1 cellular context compared by ENCODE assay signal in genomic region chr1:56189946-56190920, GRCh38.
TF ChIP-seq lines count a peak whose summit lies in the region.

No MANE protein-coding gene starts in this region.

TF ChIP-seq in HepG2, 621 proteins besides CTCF, POLR2A, EP300 and RAD21 (continued from another document and continues in another):
- TF ChIP-seq, protein P1, sequence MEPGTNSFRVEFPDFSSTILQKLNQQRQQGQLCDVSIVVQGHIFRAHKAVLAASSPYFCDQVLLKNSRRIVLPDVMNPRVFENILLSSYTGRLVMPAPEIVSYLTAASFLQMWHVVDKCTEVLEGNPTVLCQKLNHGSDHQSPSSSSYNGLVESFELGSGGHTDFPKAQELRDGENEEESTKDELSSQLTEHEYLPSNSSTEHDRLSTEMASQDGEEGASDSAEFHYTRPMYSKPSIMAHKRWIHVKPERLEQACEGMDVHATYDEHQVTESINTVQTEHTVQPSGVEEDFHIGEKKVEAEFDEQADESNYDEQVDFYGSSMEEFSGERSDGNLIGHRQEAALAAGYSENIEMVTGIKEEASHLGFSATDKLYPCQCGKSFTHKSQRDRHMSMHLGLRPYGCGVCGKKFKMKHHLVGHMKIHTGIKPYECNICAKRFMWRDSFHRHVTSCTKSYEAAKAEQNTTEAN (CRISPR knock-in tag; conservative IDR thresholded peaks at IDR 0.05): no peak; the same call in 1 of the 2 replicates
- TF ChIP-seq USF2 (IDR thresholded peaks at IDR 0.05; ENCODE audit: low read depth, low read length) (no peak), USF2 (CRISPR knock-in tag; IDR thresholded peaks at IDR 0.05; ENCODE audit: borderline replicate concordance) (no peak), CENPBD1 (CRISPR knock-in tag; IDR thresholded peaks at IDR 0.05; ENCODE audit: borderline replicate concordance, low read depth) (no peak), ZNF781 (CRISPR knock-in tag; IDR thresholded peaks at IDR 0.05; ENCODE audit: borderline replicate concordance, not compliant biosample characterization) (no peak), ZNF788 (CRISPR knock-in tag; IDR thresholded peaks at IDR 0.05; ENCODE audit: borderline replicate concordance) (no peak), ZNF841 (CRISPR knock-in tag; IDR thresholded peaks at IDR 0.05; ENCODE audit: borderline replicate concordance) (no peak), NFE2L2 (IDR thresholded peaks at IDR 0.05; ENCODE audit: low read length) (no peak), REPIN1 (CRISPR knock-in tag; IDR thresholded peaks at IDR 0.05; ENCODE audit: borderline replicate concordance, low read depth) (peak; percentile 89; the same call in 1 of the 2 replicates), TCF7 (IDR thresholded peaks at IDR 0.05; ENCODE audit: low read depth) (peak; percentile 98), ZSCAN29 (CRISPR knock-in tag; conservative IDR thresholded peaks at IDR 0.05) (peak; percentile 78; the same call in 1 of the 2 replicates), KLF15 (CRISPR knock-in tag; IDR thresholded peaks at IDR 0.05; ENCODE audit: borderline replicate concordance) (no peak), ZNF234 (CRISPR knock-in tag; conservative IDR thresholded peaks at IDR 0.05) (no peak), ZNF746 (CRISPR knock-in tag; IDR thresholded peaks at IDR 0.05) (peak; percentile 35; the same call in 1 of the 2 replicates), ZNF138 (CRISPR knock-in tag; IDR thresholded peaks at IDR 0.05; ENCODE audit: low read depth) (no peak), ZNF20 (CRISPR knock-in tag; IDR thresholded peaks at IDR 0.05) (no peak), BCLAF1 (IDR thresholded peaks at IDR 0.05) (no peak), ZNF317 (CRISPR knock-in tag; IDR thresholded peaks at IDR 0.05) (peak; percentile 50; the same call in 1 of the 2 replicates), KDM1A (CRISPR knock-in tag; IDR thresholded peaks at IDR 0.05) (peak; percentile 95), ZFY (CRISPR knock-in tag; IDR thresholded peaks at IDR 0.05) (peak; percentile 45), CREM (IDR thresholded peaks at IDR 0.05) (peak; percentile 96), CREM (CRISPR knock-in tag; IDR thresholded peaks at IDR 0.05) (no peak), SMYD3 (CRISPR knock-in tag; IDR thresholded peaks at IDR 0.05) (no peak), CBX5 (CRISPR knock-in tag; IDR thresholded peaks at IDR 0.05; ENCODE audit: borderline replicate concordance) (peak; percentile 94; the same call in 1 of the 2 replicates), YEATS2 (CRISPR knock-in tag; IDR thresholded peaks at IDR 0.05; ENCODE audit: borderline replicate concordance) (peak; percentile 63; the same call in 1 of the 2 replicates), KDM5A (IDR thresholded peaks at IDR 0.05; ENCODE audit: borderline replicate concordance, low read length) (no peak; the same call in 1 of the 2 replicates), PAXIP1 (CRISPR knock-in tag; conservative IDR thresholded peaks at IDR 0.05) (peak; percentile 93), PRDM10 (CRISPR knock-in tag; IDR thresholded peaks at IDR 0.05; ENCODE audit: low read depth) (peak; percentile 47), ELF3 (CRISPR knock-in tag; IDR thresholded peaks at IDR 0.05) (peak; percentile 80), TBX3 (IDR thresholded peaks at IDR 0.05; ENCODE audit: borderline replicate concordance) (peak; percentile 94), HES4 (CRISPR knock-in tag; IDR thresholded peaks at IDR 0.05; ENCODE audit: borderline replicate concordance) (no peak), ZNF776 (CRISPR knock-in tag; IDR thresholded peaks at IDR 0.05) (no peak), ZBTB7A (CRISPR knock-in tag; IDR thresholded peaks at IDR 0.05) (no peak; the same call in 1 of the 2 replicates), ZSCAN25 (CRISPR knock-in tag; IDR thresholded peaks at IDR 0.05) (0 out of 2 replicates have a peak, but pooled peaks have one; percentile 33), TBP (CRISPR knock-in tag; IDR thresholded peaks at IDR 0.05) (no peak)
- TF ChIP-seq, protein P2, sequence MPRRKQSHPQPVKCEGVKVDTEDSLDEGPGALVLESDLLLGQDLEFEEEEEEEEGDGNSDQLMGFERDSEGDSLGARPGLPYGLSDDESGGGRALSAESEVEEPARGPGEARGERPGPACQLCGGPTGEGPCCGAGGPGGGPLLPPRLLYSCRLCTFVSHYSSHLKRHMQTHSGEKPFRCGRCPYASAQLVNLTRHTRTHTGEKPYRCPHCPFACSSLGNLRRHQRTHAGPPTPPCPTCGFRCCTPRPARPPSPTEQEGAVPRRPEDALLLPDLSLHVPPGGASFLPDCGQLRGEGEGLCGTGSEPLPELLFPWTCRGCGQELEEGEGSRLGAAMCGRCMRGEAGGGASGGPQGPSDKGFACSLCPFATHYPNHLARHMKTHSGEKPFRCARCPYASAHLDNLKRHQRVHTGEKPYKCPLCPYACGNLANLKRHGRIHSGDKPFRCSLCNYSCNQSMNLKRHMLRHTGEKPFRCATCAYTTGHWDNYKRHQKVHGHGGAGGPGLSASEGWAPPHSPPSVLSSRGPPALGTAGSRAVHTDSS (CRISPR knock-in tag; conservative IDR thresholded peaks at IDR 0.05): no peak
- TF ChIP-seq, protein P3, sequence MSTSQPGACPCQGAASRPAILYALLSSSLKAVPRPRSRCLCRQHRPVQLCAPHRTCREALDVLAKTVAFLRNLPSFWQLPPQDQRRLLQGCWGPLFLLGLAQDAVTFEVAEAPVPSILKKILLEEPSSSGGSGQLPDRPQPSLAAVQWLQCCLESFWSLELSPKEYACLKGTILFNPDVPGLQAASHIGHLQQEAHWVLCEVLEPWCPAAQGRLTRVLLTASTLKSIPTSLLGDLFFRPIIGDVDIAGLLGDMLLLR (CRISPR knock-in tag; IDR thresholded peaks at IDR 0.05): no peak
